In the genomic region with DNA sequence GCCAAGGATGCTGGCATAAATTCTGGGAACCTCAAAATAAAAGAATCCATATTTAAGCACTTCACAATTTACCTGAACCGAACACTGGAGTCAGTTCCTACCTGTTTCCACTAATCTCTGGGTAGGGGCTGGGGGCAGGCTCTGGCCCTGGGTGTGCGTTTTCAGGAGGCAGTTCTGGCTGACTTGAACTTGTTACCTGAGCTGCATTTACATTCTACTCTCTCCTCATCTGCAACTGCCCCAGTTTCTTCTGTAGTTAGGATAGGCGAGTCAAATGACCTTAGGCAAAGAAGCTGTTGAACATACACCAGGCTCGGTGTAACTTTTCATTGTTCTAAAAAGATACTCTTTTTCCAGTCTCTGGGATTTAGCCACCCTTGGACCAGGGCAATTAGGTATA, we compare ENCODE assay signal across 27 cellular contexts.
"Had no signal": no experiment of that assay in that cellular context is flagged by ENCODE, and none has a peak within 500 bp of the region (broad histone marks: within the 10 kb centered on the region; RNA-seq: fewer than 3 reads in every experiment).

No MANE protein-coding gene starts in this region.

- H3K4me1 ChIP-seq: gastrocnemius medialis, prostate gland had no signal

- H3K36me3 ChIP-seq: gastrocnemius medialis, heart right ventricle, left lung, prostate gland, spleen, transverse colon, upper lobe of right lung, uterus had no signal

- H3K27me3 Mint-ChIP-seq: stimulated activated memory B cell treated with anti-CD40 and anti-IgM and Interleukin-4, amounts not matched to agents 10 μg/mL and 1 μg/mL and 100 μg/mL, for 72 hours had no signal

- H3K27ac Mint-ChIP-seq: effector memory CD8-positive, alpha-beta T cell; stimulated activated memory B cell treated with anti-CD40 and anti-IgM and Interleukin-4, amounts not matched to agents 10 μg/mL and 1 μg/mL and 100 μg/mL, for 72 hours had no signal

- H3K4me3 ChIP-seq: gastrocnemius medialis, heart right ventricle, left lung, prostate gland, skin epidermis, spleen, testis, transverse colon, upper lobe of right lung, uterus had no signal

- H3K9me3 Mint-ChIP-seq: effector memory CD8-positive, alpha-beta T cell; nephron; stimulated activated memory B cell treated with anti-CD40 and anti-IgM and Interleukin-4, amounts not matched to agents 10 μg/mL and 1 μg/mL and 100 μg/mL, for 72 hours had no signal

- H3K4me3 Mint-ChIP-seq: effector memory CD8-positive, alpha-beta T cell; naive thymus-derived CD4-positive, alpha-beta T cell; nephron; stimulated activated memory B cell treated with anti-CD40 and anti-IgM and Interleukin-4, amounts not matched to agents 10 μg/mL and 1 μg/mL and 100 μg/mL, for 72 hours had no signal

- ATAC-seq: effector memory CD8-positive, alpha-beta T cell; esophagus mucosa; gastrocnemius medialis; heart right ventricle; left cardiac atrium; left lung; naive thymus-derived CD4-positive, alpha-beta T cell; right cardiac atrium; stimulated activated memory B cell treated with anti-CD40 and anti-IgM and Interleukin-4, amounts not matched to agents 10 μg/mL and 1 μg/mL and 100 μg/mL, for 72 hours; stimulated activated naive CD8-positive, alpha-beta T cell treated with anti-CD3 and anti-CD28 coated beads, Interleukin-15, Interleukin-2, amounts not matched to agents 100 U/mL and 50 U/mL, for 24 hours; upper lobe of right lung had no signal

- H3K9me3 ChIP-seq: gastrocnemius medialis, heart right ventricle, left lung, prostate gland, spleen, testis, transverse colon, upper lobe of right lung, uterus had no signal

- H3K36me3 Mint-ChIP-seq: stimulated activated memory B cell treated with anti-CD40 and anti-IgM and Interleukin-4, amounts not matched to agents 10 μg/mL and 1 μg/mL and 100 μg/mL, for 72 hours had no signal

- DNase-seq: cortex of kidney; effector memory CD8-positive, alpha-beta T cell; foreskin fibroblast; gastrocnemius medialis; heart right ventricle; hippocampal formation; left cardiac atrium; left lung; mesendoderm; midbrain; naive thymus-derived CD4-positive, alpha-beta T cell; nucleus accumbens; right cardiac atrium; spleen; stimulated activated CD4-positive, alpha-beta T cell treated with anti-CD3 and anti-CD28 coated beads, Interleukin-4, amount 100 ng/mL, for 4 hours; stimulated activated naive CD8-positive, alpha-beta T cell treated with anti-CD3 and anti-CD28 coated beads, Interleukin-15, Interleukin-2, amounts not matched to agents 100 U/mL and 50 U/mL, for 24 hours; substantia nigra; testis; transverse colon; upper lobe of right lung; uterus had no signal

- H3K27me3 ChIP-seq: gastrocnemius medialis, heart right ventricle, left lung, spleen, testis, transverse colon, upper lobe of right lung, uterus had no signal

- H3K27ac ChIP-seq: epithelial cell of prostate, gastrocnemius medialis, heart right ventricle, left lung, prostate gland, skin epidermis, spleen, transverse colon, upper lobe of right lung, uterus had no signal
